In the genomic region with DNA sequence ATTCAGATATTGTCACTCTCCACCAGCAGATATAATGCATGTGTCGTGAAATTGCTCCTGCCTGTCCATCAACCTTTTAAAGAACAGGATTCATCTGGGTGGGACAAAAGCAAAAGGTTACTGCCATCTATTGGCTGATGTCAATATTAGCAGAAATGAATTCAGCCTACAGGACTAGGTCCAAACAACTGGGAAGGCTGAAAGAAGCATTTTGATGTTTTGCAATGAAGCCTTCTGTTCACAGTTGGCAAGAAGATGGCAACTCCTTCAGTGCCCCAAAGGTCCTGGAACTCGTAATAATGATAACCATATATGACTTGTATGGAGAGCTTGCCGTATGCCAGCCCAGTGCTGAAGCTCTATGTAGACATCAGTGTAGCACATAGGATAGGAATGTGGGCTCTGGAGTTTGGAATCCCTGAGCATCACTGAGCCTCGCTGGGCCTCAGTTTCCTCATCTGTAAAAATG, we compare ENCODE assay signal across 8 cellular contexts. TPM values are rescaled to one million over a fixed set of nuclear protein-coding genes. Genes with fewer than 3 reads are reported as not detected.
A peak's percentile ranks its signal among the peaks of the same experiment; 100 is the strongest.
DNase-seq lines count a peak whose midpoint lies in the region; ATAC-seq, FAIRE-seq and TF ChIP-seq lines count a peak whose summit lies in the region.

No MANE protein-coding gene starts in this region.

- ATAC-seq in GM18499 (IDR thresholded peaks at IDR 0.05; ENCODE audit: insufficient read depth, unreplicated experiment), result peak; percentile 36
- peak; percentile 69 for ATAC-seq in Panc1
- ATAC-seq in mucosa of descending colon, result no peak

- no peak for TF ChIP-seq POLR2A in H1 (IDR thresholded peaks at IDR 0.05; ENCODE audit: control extremely low read depth in 1 of 2, low read depth in 2 of 2, low read length in 2 of 2)

- H3K9me3 ChIP-seq in Panc1 (ENCODE audit: control insufficient read depth, insufficient read depth, low read depth, low read length) (no peaks in the 10 kb centered on the region), H1 (ENCODE audit: insufficient read depth in 2 of 2, low read depth in 1 of 2, low read length in 1 of 2) (no peaks in the 10 kb centered on the region), mucosa of descending colon (no peaks in the 10 kb centered on the region)

- H2BK120ac ChIP-seq in H1 (replicated peaks; ENCODE audit: low read depth, low read length), result no peak overlapping the region

- H3K36me3 ChIP-seq in Panc1 (ENCODE audit: control insufficient read depth, insufficient read depth, low read length) (no peaks in the 10 kb centered on the region), H1 (ENCODE audit: control insufficient read depth in 2 of 4, insufficient read depth in 4 of 4, low read length in 3 of 4) (no peaks in the 10 kb centered on the region), mucosa of descending colon (ENCODE audit: low read depth) (no peaks in the 10 kb centered on the region)

- H3K9ac ChIP-seq in H1 (replicated peaks in 1 of 4; ENCODE audit: extremely low read depth in 1 of 4, low read depth in 3 of 4, low read length in 3 of 4), result no peak overlapping the region

- no peak overlapping the region for H3K4me2 ChIP-seq in H1 (ENCODE audit: insufficient read depth in 1 of 2, low read depth in 2 of 2, low read length in 2 of 2)

- no peak overlapping the region for H3K4ac ChIP-seq in H1 (replicated peaks; ENCODE audit: insufficient read length, low read depth, low read length)

- H3K4me3 ChIP-seq in Panc1 (ENCODE audit: low read depth in 2 of 2, low read length in 2 of 2), result no peak overlapping the region
- no peak overlapping the region for H3K4me3 ChIP-seq in H1 (ENCODE audit: extremely low read depth in 1 of 4, insufficient read depth in 2 of 4, low read depth in 3 of 4, low read length in 4 of 4)
- H3K4me3 ChIP-seq in mucosa of descending colon, result no peak overlapping the region

- DNase-seq in AG09319 (ENCODE audit: extremely low read depth, low read depth), result no peak
- peak; percentile 25 for DNase-seq in HK-2 (ENCODE audit: unreplicated experiment)
- peak; percentile 58 for DNase-seq in Panc1 (ENCODE audit: low read depth, low spot score)
- no peak for DNase-seq in H1 (ENCODE audit: low read depth in 1 of 2, low spot score in 2 of 2)
- DNase-seq in mucosa of descending colon, result no peak
- DNase-seq in KG1 (lab: John Stamatoyannopoulos, UW), result no peak
- no peak for DNase-seq in stimulated activated CD4-positive, alpha-beta T cell treated with anti-CD3 and anti-CD28 coated beads, Interleukin-4, amount 100 ng/mL, for 1 hour

- H3K18ac ChIP-seq in H1 (ENCODE audit: extremely low read depth, low read length), result no peak overlapping the region

- no peak overlapping the region for H3K23ac ChIP-seq in H1 (ENCODE audit: insufficient read length)

- H2BK15ac ChIP-seq in H1 (ENCODE audit: low read length), result no peak overlapping the region

- no peak overlapping the region for H4K5ac ChIP-seq in H1 (ENCODE audit: insufficient read length, low read depth, low read length)

- TF ChIP-seq RAD21 in H1 (IDR thresholded peaks at IDR 0.05 in 1 of 2, conservative IDR thresholded peaks at IDR 0.05 in 1 of 2; ENCODE audit: low read depth in 2 of 2, low read length in 2 of 2), result peak; percentile 79 to 80

- intact Hi-C loops in Panc1 (cut with micrococcal nuclease; ENCODE audit: unreplicated experiment) (loop anchor here (2.0 to 10.0 kb wide), 2 partner anchors 120 to 488 kb away; no protein-coding TSS in a partner anchor), mucosa of descending colon (cut with DNase I, micrococcal nuclease) (no loop called here)

- no peak overlapping the region for H2BK12ac ChIP-seq in H1 (ENCODE audit: low read depth, low read length)

- H2AFZ ChIP-seq in H1 (ENCODE audit: low read length), result no peak overlapping the region

- no peak overlapping the region for H2BK5ac ChIP-seq in H1 (ENCODE audit: low read depth, low read length)

- H4K91ac ChIP-seq in H1 (replicated peaks; ENCODE audit: insufficient read length, low read length), result no peak overlapping the region

- CTCF ChIA-PET in Panc1 (lab: Charles Lee) (no interaction called here), H1 (lab: Charles Lee; ENCODE audit: partially characterized antibody) (interaction anchor here (0.8 to 7.6 kb wide), 19 partner anchors 9 to 516 kb away, joined by 3 to 38 read pairs (median 4); no protein-coding TSS in a partner anchor)

- no peaks in the 10 kb centered on the region for H4K20me1 ChIP-seq in H1 (replicated peaks in 1 of 2; ENCODE audit: control insufficient read depth in 1 of 2, insufficient read depth in 2 of 2, low read length in 2 of 2)

- no peaks in the 10 kb centered on the region for H3K79me1 ChIP-seq in H1 (ENCODE audit: low read depth, low read length)

- no peak overlapping the region for H2AK5ac ChIP-seq in H1 (ENCODE audit: low read depth, low read length)

- no TSS peak for BruUV-seq in Panc1 (replicated peaks; lab: Mats Ljungman, UMichigan)

- no peaks in the 10 kb centered on the region for H3K23me2 ChIP-seq in H1 (ENCODE audit: low read depth, low read length)

- in situ Hi-C loops in Panc1 (cut with HindIII; ENCODE audit: low pct_unique_long_range_greater_than_20kb, low sequenced_read_pairs), result no loop called here

- POLR2A ChIA-PET in Panc1 (lab: Charles Lee), result no interaction called here
- POLR2A ChIA-PET in H1 (lab: Charles Lee; ENCODE audit: partially characterized antibody), result no interaction called here

- TF ChIP-seq CTCF in AG09319 (IDR thresholded peaks at IDR 0.05; ENCODE audit: low read depth, low read length) (peak; percentile 63), Panc1 (IDR thresholded peaks at IDR 0.05) (peak; percentile 83), H1 (IDR thresholded peaks at IDR 0.05; ENCODE audit: control extremely low read depth in 1 of 3, insufficient read depth in 1 of 3, low read depth in 1 of 3, low read length in 3 of 3) (peak in 2 of 3 experiments; percentile 40 to 69; a peak in 2 of 4 replicates), mucosa of descending colon (IDR thresholded peaks at IDR 0.05) (peak; percentile 21)

- no peak overlapping the region for H3K14ac ChIP-seq in H1 (ENCODE audit: insufficient read length)

- no peak overlapping the region for H3K56ac ChIP-seq in H1 (replicated peaks; ENCODE audit: insufficient read length, low read depth, low read length)

- 78% methylated on average over 4 of the region's 4 CpGs; no CpG with 5 or more reads in 1 of the 2 experiments for WGBS in H1 (ENCODE audit: extremely low coverage in 1 of 2, insufficient coverage in 1 of 2, insufficient read length in 1 of 2, insufficient replicate concordance in 2 of 2, low coverage in 1 of 2, low lambda C conversion rate in 2 of 2, missing lambda C conversion rate in 1 of 2), 2 experiments

- H3K4me1 ChIP-seq in Panc1 (ENCODE audit: control insufficient read depth, insufficient read depth, low read length), result peaks cover 67% of the 10 kb centered on the region
- peaks cover 0 to 7% (median 5%) of the 10 kb centered on the region in 4 experiments; a peak in 6 of 7 replicates for H3K4me1 ChIP-seq in H1 (replicated peaks in 1 of 4; ENCODE audit: control insufficient read depth in 3 of 4, insufficient read depth in 4 of 4, low read length in 3 of 4)
- H3K4me1 ChIP-seq in mucosa of descending colon (ENCODE audit: low read depth), result peaks cover 16% of the 10 kb centered on the region

- H4K8ac ChIP-seq in H1 (ENCODE audit: extremely low read depth, insufficient read depth, low read length), result no peak overlapping the region

- H3K27me3 ChIP-seq in Panc1 (ENCODE audit: control insufficient read depth, insufficient read depth, low read length) (no peaks in the 10 kb centered on the region), H1 (replicated peaks in 1 of 4; ENCODE audit: control insufficient read depth in 3 of 4, extremely low read depth in 1 of 4, insufficient read depth in 3 of 4, low read length in 3 of 4) (no peaks in the 10 kb centered on the region)

- H3K79me2 ChIP-seq in H1 (ENCODE audit: control insufficient read depth in 1 of 2, insufficient read depth in 2 of 2, low read length in 2 of 2), result no peaks in the 10 kb centered on the region

- no peak overlapping the region for H2BK20ac ChIP-seq in H1 (ENCODE audit: low read length)

- FAIRE-seq in H1 (lab: Jason Lieb, UNC), result peak; percentile 58

- H3K27ac ChIP-seq in Panc1 (ENCODE audit: low read length), result peak overlapping the region; percentile 97
- no peak overlapping the region for H3K27ac ChIP-seq in H1 (ENCODE audit: low read depth, low read length)

- TF ChIP-seq EP300 in H1 (IDR thresholded peaks at IDR 0.05; ENCODE audit: borderline replicate concordance in 1 of 2, low read depth in 2 of 2, low read length in 2 of 2), result no peak

TF ChIP-seq in H1, 55 proteins besides CTCF, POLR2A, EP300 and RAD21:
- no peak for TF ChIP-seq EGR1 (IDR thresholded peaks at IDR 0.05; ENCODE audit: borderline replicate concordance, low read depth, low read length)
- no peak for TF ChIP-seq KDM4A (IDR thresholded peaks at IDR 0.05; ENCODE audit: low read depth, low read length, severe bottlenecking)

RNA-seq across cellular contexts. Expression of a gene that starts 7.5 kb away (rescaled TPM):
- total RNA-seq in Panc1 (2021; ENCODE audit: unreplicated experiment) (3.1 TPM), mucosa of descending colon (100 to 1,000 TPM in 2 of 3 donors, 10 to 100 TPM in 1; 39.4 to 191 (median 101) TPM)
- 4.0 TPM for polyA plus RNA-seq in Panc1 (2012; ENCODE audit: insufficient read length)
- total RNA-seq in H1 (2021; fragmentation: NEBNext Ultra II Directional; extraction: Animal tissue kit (Norgen Biotek cat#: 25700)), result 0.19 and 0.27 TPM in 2 replicates
- polyA plus RNA-seq in H1 (2011; rRNA removed), result 0.06 and 0.08 TPM in 2 replicates
- polyA plus RNA-seq in H1 (2011; cell fraction: cytosol; rRNA removed), result 0.03 TPM
- 0.10 TPM for polyA plus RNA-seq in H1 (2011; cell fraction: nucleus; rRNA removed)
- polyA plus RNA-seq in H1 (2012, experiment 1 of 2), result 0.25 to 0.48 TPM (median 0.38 TPM) in 3 of 4 replicates, not detected in the other
- polyA plus RNA-seq in H1 (2012, experiment 2 of 2), result not detected
- polyA plus RNA-seq in H1 (2013, experiment 1 of 2), result 0.20 TPM
- 0.18 TPM for polyA plus RNA-seq in H1 (2013, experiment 2 of 2)
- 0.02 and 0.06 TPM in 2 replicates for polyA minus RNA-seq in H1 (2011; rRNA and poly(A)+ RNA removed)
- not detected for polyA minus RNA-seq in H1 (2011; cell fraction: cytosol; rRNA and poly(A)+ RNA removed)
- polyA minus RNA-seq in H1 (2011; cell fraction: nucleus; rRNA and poly(A)+ RNA removed), result 0.30 TPM

Comparison
In these comparisons a context has a peak if more than half of its experiments do, and no peak if none do; other contexts are left out.
1. DNase-seq: peak in HK-2 (single experiment) and Panc1 (single experiment); none in AG09319 (single experiment), H1 (0 of 2), mucosa of descending colon (0 of 3), KG1 (single experiment) and stimulated activated CD4-positive, alpha-beta T cell treated with anti-CD3 and anti-CD28 coated beads, Interleukin-4, amount 100 ng/mL, for 1 hour (single experiment).
2. CTCF ChIP-seq: peak in every context shown above with its lines; median percentile 83 in Panc1; 63 in AG09319; 54 in H1; 21 in mucosa of descending colon.